Comparison of ENCODE assay signal across 21 cellular contexts in the genomic region with DNA sequence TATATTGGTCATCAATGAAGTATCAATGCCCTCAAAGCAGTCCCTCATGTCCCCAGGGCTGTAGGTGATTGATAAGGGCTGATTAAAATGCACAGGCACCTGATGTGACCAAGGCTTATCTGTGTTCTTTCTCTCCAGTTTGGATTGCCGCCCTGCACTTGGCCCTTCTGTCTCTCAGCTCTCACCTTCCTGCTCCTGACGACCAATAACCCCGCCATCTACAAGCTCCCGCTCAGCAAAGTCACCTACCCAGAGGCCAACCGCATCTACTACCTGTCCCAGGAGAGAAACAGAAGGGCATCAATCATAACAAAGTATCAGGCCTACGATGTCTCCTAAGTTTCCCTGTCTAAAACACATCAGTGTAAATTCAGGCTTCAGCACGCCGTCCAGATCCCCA. TPM values are rescaled to one million over a fixed set of nuclear protein-coding genes. Genes with fewer than 3 reads are reported as not detected.
A peak's percentile ranks its signal among the peaks of the same experiment; 100 is the strongest.
DNase-seq lines count a peak whose midpoint lies in the region; ATAC-seq and TF ChIP-seq lines count a peak whose summit lies in the region.
"Had no signal": no experiment of that assay in that cellular context is flagged by ENCODE, and none has a peak within 500 bp of the region (broad histone marks: within the 10 kb centered on the region; RNA-seq: fewer than 3 reads in every experiment).

No MANE protein-coding gene starts in this region.

- TF ChIP-seq CTCF in CD14-positive monocyte (IDR thresholded peaks at IDR 0.05) (no peak), neutrophil (IDR thresholded peaks at IDR 0.05) (no peak), omental fat pad (IDR thresholded peaks at IDR 0.05) (no peak)

- H3K4me3 Mint-ChIP-seq in activated CD4-positive, alpha-beta T cell treated with anti-CD3 and anti-CD28 coated beads, Interleukin-2, amount 10 ng/mL, durations not matched to agents 24 days and 14 days = no peak overlapping the region
- H3K4me3 Mint-ChIP-seq in CD14-positive monocyte = no peak overlapping the region
- H3K4me3 Mint-ChIP-seq: B cell; CD4-positive, alpha-beta T cell; CD8-positive, alpha-beta memory T cell had no signal

- H3K27ac ChIP-seq in neutrophil = peak overlapping the region; percentile 77
- H3K27ac ChIP-seq: 22Rv1, BLaER1, C4-2B had no signal

- H3K27me3 ChIP-seq in neutrophil = no peaks in the 10 kb centered on the region
- H3K27me3 ChIP-seq: BLaER1 had no signal

- H3K36me3 ChIP-seq in neutrophil = no peaks in the 10 kb centered on the region
- H3K36me3 ChIP-seq: BLaER1 had no signal

- H3K36me3 Mint-ChIP-seq in activated CD4-positive, alpha-beta T cell treated with anti-CD3 and anti-CD28 coated beads, Interleukin-2, amount 10 ng/mL, durations not matched to agents 24 days and 14 days (ENCODE audit: low read depth) = peaks cover 3% of the 10 kb centered on the region
- H3K36me3 Mint-ChIP-seq in CD14-positive monocyte = no peaks in the 10 kb centered on the region

- peaks cover 43 to 51% of the 10 kb centered on the region in 2 experiments for H3K4me1 ChIP-seq in neutrophil (ENCODE audit: control insufficient read depth in 1 of 2, insufficient read depth in 1 of 2, low read depth in 1 of 2, low read length in 1 of 2)

- peak; percentile 45 for DNase-seq in activated CD4-positive, alpha-beta T cell treated with anti-CD3 and anti-CD28 coated beads, Interleukin-2, amount 10 ng/mL, durations not matched to agents 24 days and 14 days
- no peak for DNase-seq in activated CD4-positive, alpha-beta T cell treated with anti-CD3 and anti-CD28 coated beads for 1 hour
- DNase-seq in CD14-positive monocyte (ENCODE audit: low spot score) = no peak
- no peak for DNase-seq in omental fat pad (ENCODE audit: low spot score)
- DNase-seq: CD4-positive, alpha-beta T cell; CD8-positive, alpha-beta memory T cell; DMS 273 treated with DMSO at 0.1 percent for 48 hours; DMS79; EL; GDM1; GM23248; H7; HCEC 1CT had no signal

- H3K27ac Mint-ChIP-seq in activated CD4-positive, alpha-beta T cell treated with anti-CD3 and anti-CD28 coated beads, Interleukin-2, amount 10 ng/mL, durations not matched to agents 24 days and 14 days = no peak overlapping the region
- peak overlapping the region; percentile 79 to 95 (median 90) for H3K27ac Mint-ChIP-seq in CD14-positive monocyte
- H3K27ac Mint-ChIP-seq: B cell; CD4-positive, alpha-beta T cell; CD8-positive, alpha-beta memory T cell had no signal

- no peaks in the 10 kb centered on the region for H3K9me3 ChIP-seq in neutrophil

- ATAC-seq in HG03159 (IDR thresholded peaks at IDR 0.05; ENCODE audit: unreplicated experiment) = no peak
- ATAC-seq in omental fat pad (ENCODE audit: low FRiP score) = no peak
- ATAC-seq: GM12878 had no signal

- H3K4me3 ChIP-seq in neutrophil (ENCODE audit: low read depth in 1 of 2, low read length in 1 of 2) = no peak overlapping the region
- H3K4me3 ChIP-seq: BLaER1, GM12878, GM23248 had no signal

- H3K9me3 Mint-ChIP-seq in activated CD4-positive, alpha-beta T cell treated with anti-CD3 and anti-CD28 coated beads, Interleukin-2, amount 10 ng/mL, durations not matched to agents 24 days and 14 days = no peaks in the 10 kb centered on the region
- peaks cover 0 to 4% (median 0%) of the 10 kb centered on the region in 7 donors for H3K9me3 Mint-ChIP-seq in CD14-positive monocyte
- H3K9me3 Mint-ChIP-seq: CD4-positive, alpha-beta T cell; CD8-positive, alpha-beta memory T cell had no signal

- intact Hi-C loops in activated CD4-positive, alpha-beta T cell treated with anti-CD3 and anti-CD28 coated beads, Interleukin-2, amount 10 ng/mL, durations not matched to agents 24 days and 14 days (cut with micrococcal nuclease) = no loop called here
- intact Hi-C loops in CD14-positive monocyte (cut with micrococcal nuclease) = no loop called here

- H3K27me3 Mint-ChIP-seq in activated CD4-positive, alpha-beta T cell treated with anti-CD3 and anti-CD28 coated beads, Interleukin-2, amount 10 ng/mL, durations not matched to agents 24 days and 14 days = peaks cover 73% of the 10 kb centered on the region
- peaks cover 0 to 3% (median 0%) of the 10 kb centered on the region in 3 donors for H3K27me3 Mint-ChIP-seq in CD14-positive monocyte (ENCODE audit: low read depth in 3 of 3)
- H3K27me3 Mint-ChIP-seq: B cell had no signal

- peaks cover 29% of the 10 kb centered on the region for H3K4me1 Mint-ChIP-seq in activated CD4-positive, alpha-beta T cell treated with anti-CD3 and anti-CD28 coated beads, Interleukin-2, amount 10 ng/mL, durations not matched to agents 24 days and 14 days
- peaks cover 46% of the 10 kb centered on the region for H3K4me1 Mint-ChIP-seq in CD14-positive monocyte

RNA-seq across cellular contexts. Expression of a gene that starts 41.8 kb away (rescaled TPM):
- 0.86 and 0.97 TPM in 2 replicates for total RNA-seq in activated CD4-positive, alpha-beta T cell treated with anti-CD3 and anti-CD28 coated beads, Interleukin-2, amount 10 ng/mL, durations not matched to agents 24 days and 14 days
- polyA plus RNA-seq in CD14-positive monocyte = not detected
- total RNA-seq in omental fat pad = 10 to 100 TPM in 2 of 4 donors, 1 to 10 TPM in 2; 1.2 to 15.1 (median 8.2) TPM
- total RNA-seq: H1, H7 had no signal
